Comparison of ENCODE assay signal across 1 cellular context in genomic region chr14:29601559-29602109, GRCh38.
TF ChIP-seq lines count a peak whose summit lies in the region.

No MANE protein-coding gene starts in this region.

TF ChIP-seq in HepG2, 621 proteins besides CTCF, POLR2A, EP300 and RAD21 (continued from another document):
- TF ChIP-seq ZNF607 (CRISPR knock-in tag; IDR thresholded peaks at IDR 0.05; ENCODE audit: borderline replicate concordance) (no peak), E2F2 (CRISPR knock-in tag; IDR thresholded peaks at IDR 0.05; ENCODE audit: borderline replicate concordance) (no peak), ZNF687 (CRISPR knock-in tag; IDR thresholded peaks at IDR 0.05) (no peak), PRMT3 (CRISPR knock-in tag; IDR thresholded peaks at IDR 0.05; ENCODE audit: borderline replicate concordance, low read depth) (no peak), ZNF780A (CRISPR knock-in tag; IDR thresholded peaks at IDR 0.05) (no peak), GTF2F1 (IDR thresholded peaks at IDR 0.05; ENCODE audit: low read length) (no peak), ZNF773 (CRISPR knock-in tag; IDR thresholded peaks at IDR 0.05; ENCODE audit: borderline replicate concordance) (no peak), ZBTB44 (CRISPR knock-in tag; IDR thresholded peaks at IDR 0.05) (no peak), ZNF337 (CRISPR knock-in tag; IDR thresholded peaks at IDR 0.05; ENCODE audit: borderline replicate concordance, low read depth) (no peak), SPEN (CRISPR knock-in tag; IDR thresholded peaks at IDR 0.05; ENCODE audit: low read depth) (no peak), TOE1 (CRISPR knock-in tag; IDR thresholded peaks at IDR 0.05) (no peak), ZFY (CRISPR knock-in tag; IDR thresholded peaks at IDR 0.05) (no peak), CREB1 (IDR thresholded peaks at IDR 0.05) (peak; percentile 75), CREB1 (CRISPR knock-in tag; IDR thresholded peaks at IDR 0.05) (no peak), MTF1 (CRISPR knock-in tag; IDR thresholded peaks at IDR 0.05) (no peak), CREM (IDR thresholded peaks at IDR 0.05) (no peak), CREM (CRISPR knock-in tag; IDR thresholded peaks at IDR 0.05) (no peak)
